9 cellular contexts compared by ENCODE assay signal in the genomic region with DNA sequence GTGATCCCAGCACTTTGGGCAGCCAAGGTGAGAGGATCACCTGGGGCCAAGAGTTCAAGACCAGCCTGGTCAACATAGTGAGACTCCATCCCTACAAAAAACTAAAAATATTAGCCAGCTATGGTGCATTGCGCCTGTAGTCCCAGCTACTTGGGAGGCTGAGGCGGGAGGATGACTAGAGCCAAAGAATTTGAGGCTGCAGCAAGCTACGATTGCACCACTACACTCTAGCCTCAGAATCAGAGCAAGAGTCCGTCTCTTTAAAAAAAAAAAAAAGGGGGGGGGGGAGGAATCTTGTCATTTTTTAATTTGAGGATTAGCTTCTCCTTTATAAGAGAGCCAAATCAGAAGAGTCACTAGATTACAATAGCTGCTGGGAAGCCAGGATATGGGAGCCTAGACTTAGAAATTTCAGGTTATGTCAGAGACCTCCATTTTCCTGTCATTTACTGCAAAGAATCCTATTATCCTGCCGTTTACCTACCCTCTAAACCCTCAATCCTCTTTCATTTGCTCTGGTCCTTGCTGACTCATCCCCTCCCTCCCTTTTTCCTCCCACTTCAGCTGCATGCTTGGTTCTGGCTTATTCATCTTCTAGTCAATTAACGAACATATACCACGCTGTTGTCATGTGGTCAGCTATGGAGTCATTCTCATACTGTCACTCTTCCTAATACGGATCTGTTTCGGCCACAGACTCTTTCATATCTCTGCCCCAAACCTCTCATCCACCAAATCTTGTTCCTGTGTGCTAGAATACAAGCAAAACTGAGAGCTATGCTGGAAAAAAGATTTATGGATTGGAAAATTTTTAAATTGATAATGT.
DNase-seq lines count a peak whose midpoint lies in the region; ATAC-seq and TF ChIP-seq lines count a peak whose summit lies in the region.
"Had no signal": no experiment of that assay in that cellular context is flagged by ENCODE, and none has a peak within 500 bp of the region (broad histone marks: within the 10 kb centered on the region; RNA-seq: fewer than 3 reads in every experiment).

No MANE protein-coding gene starts in this region.

- intact Hi-C loops in mammary epithelial cell (cut with micrococcal nuclease) (no loop called here), aorta (cut with DNase I) (no loop called here)

- no peak overlapping the region for H3K4me3 Mint-ChIP-seq in nephron progenitor cell
- H3K4me3 Mint-ChIP-seq: activated naive CD4-positive, alpha-beta T cell treated with anti-CD3 and anti-CD28 coated beads, Interleukin-2, amount 50 U/mL, for 24 hours had no signal

- H3K4me1 ChIP-seq in ES-I3 (ENCODE audit: insufficient read depth, low read length) (peaks cover 22% of the 10 kb centered on the region), mammary epithelial cell (ENCODE audit: insufficient read depth, low read length) (peaks cover 37% of the 10 kb centered on the region), aorta (ENCODE audit: control insufficient read depth in 1 of 2, insufficient read depth in 2 of 2, low read length in 2 of 2) (no peaks in the 10 kb centered on the region)

- H3K4me3 ChIP-seq in mammary epithelial cell (replicated peaks in 1 of 3; ENCODE audit: insufficient read depth in 1 of 3, low read depth in 2 of 3, low read length in 3 of 3) (peak overlapping the region in 1 of 3 experiments; percentile 9), aorta (ENCODE audit: low read length in 2 of 2) (no peak overlapping the region)

- ATAC-seq in GM19372 (IDR thresholded peaks at IDR 0.05; ENCODE audit: low read depth, unreplicated experiment) (peak; percentile 77), HG03175 (IDR thresholded peaks at IDR 0.05; ENCODE audit: unreplicated experiment) (peak; percentile 81), aorta (ENCODE audit: low FRiP score) (no peak)

- CTCF ChIA-PET in mammary epithelial cell (lab: Charles Lee; ENCODE audit: low non-redundant PET) = no interaction called here

- H3K9me3 ChIP-seq in ES-I3 (ENCODE audit: control insufficient read depth, insufficient read depth, low read length) (no peaks in the 10 kb centered on the region), mammary epithelial cell (replicated peaks; ENCODE audit: insufficient read depth, low read length) (no peaks in the 10 kb centered on the region), aorta (ENCODE audit: control insufficient read depth, low read length) (no peaks in the 10 kb centered on the region)

- H3K4me2 ChIP-seq in mammary epithelial cell (ENCODE audit: insufficient read depth, low read depth, low read length) = peak overlapping the region; percentile 70

- peak overlapping the region; percentile 33 for H3K27ac Mint-ChIP-seq in nephron progenitor cell
- H3K27ac Mint-ChIP-seq: activated naive CD4-positive, alpha-beta T cell treated with anti-CD3 and anti-CD28 coated beads, Interleukin-2, amount 50 U/mL, for 24 hours had no signal

- dilution Hi-C loops in mammary epithelial cell (cut with HindIII; ENCODE audit: low sequenced_read_pairs) = loop anchor here (5.0 kb wide), 1 partner anchor 74 kb away; no protein-coding TSS in a partner anchor

- no peak for TF ChIP-seq CTCF in mammary epithelial cell (conservative IDR thresholded peaks at IDR 0.05 in 1 of 2, IDR thresholded peaks at IDR 0.05 in 1 of 2; ENCODE audit: extremely low read depth in 1 of 2, insufficient read depth in 1 of 2, low read depth in 1 of 2, low read length in 2 of 2)
- no peak for TF ChIP-seq CTCF in nephron progenitor cell (IDR thresholded peaks at IDR 0.05)

- H3K79me2 ChIP-seq in mammary epithelial cell (ENCODE audit: insufficient read depth, low read length) = peaks cover 73% of the 10 kb centered on the region

- H3K27me3 ChIP-seq in mammary epithelial cell (ENCODE audit: insufficient read depth, low read length) = no peaks in the 10 kb centered on the region
- H3K27me3 ChIP-seq in aorta (ENCODE audit: control insufficient read depth in 1 of 2, insufficient read depth in 2 of 2, low read length in 1 of 2) = no peaks in the 10 kb centered on the region

- H4K20me1 ChIP-seq in mammary epithelial cell (ENCODE audit: insufficient read depth, low read length) = no peaks in the 10 kb centered on the region

- H3K4me1 Mint-ChIP-seq in nephron progenitor cell = peaks cover 9% of the 10 kb centered on the region

- H3K9me3 Mint-ChIP-seq in nephron progenitor cell = peaks cover 36% of the 10 kb centered on the region

- peak overlapping the region; percentile 20 for H2AFZ ChIP-seq in mammary epithelial cell (ENCODE audit: low read depth, low read length)

- in situ Hi-C loops in mammary epithelial cell (cut with MboI; ENCODE audit: low sequenced_read_pairs in 2 of 2) = loop anchor here in 1 of 2 donors (10.0 kb wide), 1 partner anchor 108 kb away; a partner anchor contains a TSS

- H3K27me3 Mint-ChIP-seq in nephron progenitor cell (ENCODE audit: low read depth, poor library complexity) = no peaks in the 10 kb centered on the region
- H3K27me3 Mint-ChIP-seq: activated naive CD4-positive, alpha-beta T cell treated with anti-CD3 and anti-CD28 coated beads, Interleukin-2, amount 50 U/mL, for 24 hours had no signal

- H3K9ac ChIP-seq in ES-I3 (ENCODE audit: low read depth, low read length) = peak overlapping the region; percentile 9; the same call in 1 of the 2 replicates
- H3K9ac ChIP-seq in mammary epithelial cell (ENCODE audit: insufficient read depth, low read length) = peak overlapping the region; percentile 48

- H3K36me3 ChIP-seq in ES-I3 (ENCODE audit: insufficient read depth, low read length) (no peaks in the 10 kb centered on the region), mammary epithelial cell (ENCODE audit: insufficient read depth, low read length) (no peaks in the 10 kb centered on the region), aorta (ENCODE audit: control insufficient read depth in 1 of 2, insufficient read depth in 2 of 2, low read length in 1 of 2) (no peaks in the 10 kb centered on the region)

- WGBS in mammary epithelial cell (ENCODE audit: low coverage, missing lambda C conversion rate) = 26% methylated on average over 7 of the region's 9 CpGs
- WGBS in aorta, 2 donors = 85 to 87% methylated on average over 9 of the region's 9 CpGs

- BruUV-seq in mammary epithelial cell (replicated peaks; lab: Mats Ljungman, UMichigan) = no TSS peak

- H3K36me3 Mint-ChIP-seq in nephron progenitor cell (ENCODE audit: low read depth) = peaks cover 48% of the 10 kb centered on the region

- peak; percentile 93 for DNase-seq in OCI-M1 (lab: John Stamatoyannopoulos, UW)
- DNase-seq in mammary epithelial cell = peak; percentile 96
- no peak for DNase-seq in nephron progenitor cell
- no peak for DNase-seq in NCI-H1694 treated with DMSO at 0.1 percent for 48 hours (lab: John Stamatoyannopoulos, UW)
- DNase-seq in aorta = no peak

- H3K27ac ChIP-seq in mammary epithelial cell (ENCODE audit: insufficient read depth, low read depth, low read length) (peak overlapping the region; percentile 96), aorta (ENCODE audit: low read depth in 1 of 2, low read length in 2 of 2) (no peak overlapping the region)

Comparison
In these comparisons a context has a peak if more than half of its experiments do, and no peak if none do; other contexts are left out.
1. DNase-seq: peak in OCI-M1 (single experiment) and mammary epithelial cell (single experiment); none in nephron progenitor cell (single experiment), NCI-H1694 treated with DMSO at 0.1 percent for 48 hours (single experiment) and aorta (0 of 2).